36 cellular contexts compared by ENCODE assay signal in genomic region chr18:75433098-75433497, GRCh38. TPM values are rescaled to one million over a fixed set of nuclear protein-coding genes. Genes with fewer than 3 reads are reported as not detected.
"Had no signal": no experiment of that assay in that cellular context is flagged by ENCODE, and none has a peak within 500 bp of the region (broad histone marks: within the 10 kb centered on the region; RNA-seq: fewer than 3 reads in every experiment).

No MANE protein-coding gene starts in this region.

- H3K36me3 Mint-ChIP-seq: activated CD4-positive, alpha-beta memory T cell treated with anti-CD3 and anti-CD28 coated beads for 36 hours; activated naive CD4-positive, alpha-beta T cell treated with anti-CD3 and anti-CD28 coated beads, Interleukin-2, amount 10 ng/mL, durations not matched to agents 7 days and 5 days; activated naive CD8-positive, alpha-beta T cell treated with anti-CD3 and anti-CD28 coated beads, Interleukin-2, amount 10 ng/mL, durations not matched to agents 7 days and 5 days; brain; naive thymus-derived CD8-positive, alpha-beta T cell; stimulated activated memory B cell treated with anti-CD40 and anti-IgM and Interleukin-4, amounts not matched to agents 10 μg/mL and 1 μg/mL and 100 μg/mL, for 72 hours had no signal

- H3K27ac ChIP-seq: ascending aorta, cardiac muscle cell, colonic mucosa, neutrophil, right lobe of liver, tibial artery, upper lobe of right lung had no signal

- H3K4me1 ChIP-seq: ascending aorta, colonic mucosa, right lobe of liver, tibial artery, upper lobe of right lung had no signal

- ATAC-seq: naive thymus-derived CD8-positive, alpha-beta T cell; stimulated activated memory B cell treated with anti-CD40 and anti-IgM and Interleukin-4, amounts not matched to agents 10 μg/mL and 1 μg/mL and 100 μg/mL, for 72 hours; stimulated activated naive CD8-positive, alpha-beta T cell treated with anti-CD3 and anti-CD28 coated beads, Interleukin-15, amount 100 ng/mL, for 72 hours; upper lobe of right lung had no signal

- H3K9me3 ChIP-seq: ascending aorta, colonic mucosa, neutrophil, right lobe of liver, tibial artery, upper lobe of right lung had no signal

- H3K4me3 Mint-ChIP-seq: activated CD4-positive, alpha-beta memory T cell treated with anti-CD3 and anti-CD28 coated beads for 36 hours; activated naive CD4-positive, alpha-beta T cell treated with anti-CD3 and anti-CD28 coated beads, Interleukin-2, amount 10 ng/mL, durations not matched to agents 7 days and 5 days; activated naive CD8-positive, alpha-beta T cell treated with anti-CD3 and anti-CD28 coated beads, Interleukin-2, amount 10 ng/mL, durations not matched to agents 7 days and 5 days; activated T-helper 1 cell treated with anti-CD3 and anti-CD28 coated beads, Interleukin-12 subunit alpha, Interleukin-12 subunit beta, Interleukin-2, Interleukin-4 antibody, amounts not matched to agents 30 ng/mL and 10 ng/mL and 1 ng/mL, durations not matched to agents 14 hours and 24 hours and 36 hours; brain; naive thymus-derived CD8-positive, alpha-beta T cell; stimulated activated memory B cell treated with anti-CD40 and anti-IgM and Interleukin-4, amounts not matched to agents 10 μg/mL and 1 μg/mL and 100 μg/mL, for 72 hours; stimulated activated naive CD8-positive, alpha-beta T cell treated with anti-CD3 and anti-CD28 coated beads, Interleukin-15, amount 100 ng/mL, for 72 hours had no signal

- H3K4me1 Mint-ChIP-seq: activated naive CD4-positive, alpha-beta T cell treated with anti-CD3 and anti-CD28 coated beads, Interleukin-2, amount 10 ng/mL, durations not matched to agents 7 days and 5 days; activated naive CD8-positive, alpha-beta T cell treated with anti-CD3 and anti-CD28 coated beads, Interleukin-2, amount 10 ng/mL, durations not matched to agents 7 days and 5 days; brain; naive thymus-derived CD8-positive, alpha-beta T cell; stimulated activated memory B cell treated with anti-CD40 and anti-IgM and Interleukin-4, amounts not matched to agents 10 μg/mL and 1 μg/mL and 100 μg/mL, for 72 hours; stimulated activated naive CD8-positive, alpha-beta T cell treated with anti-CD3 and anti-CD28 coated beads, Interleukin-15, amount 100 ng/mL, for 72 hours had no signal

- DNase-seq: activated CD4-positive, alpha-beta memory T cell treated with anti-CD3 and anti-CD28 coated beads for 36 hours; activated CD4-positive, alpha-beta T cell treated with anti-CD3 and anti-CD28 coated beads for 4 hours; activated CD8-positive, alpha-beta memory T cell treated with anti-CD3 and anti-CD28 coated beads, Interleukin-2, amount 50 U/mL, for 4 hours; activated gamma-delta T cell; activated naive CD4-positive, alpha-beta T cell treated with anti-CD3 and anti-CD28 coated beads, Interleukin-2, amount 10 ng/mL, durations not matched to agents 7 days and 5 days; activated naive CD8-positive, alpha-beta T cell treated with anti-CD3 and anti-CD28 coated beads, Interleukin-2, amount 10 ng/mL, durations not matched to agents 7 days and 5 days; activated T-cell treated with anti-CD3 and anti-CD28 coated beads, Interleukin-2, amount 50 U/mL, for 1 hour; cerebellar nuclear complex; colonic mucosa; effector CD8-positive, alpha-beta T cell; erythroblast; head of caudate nucleus; hippocampal formation; islet precursor cell; naive thymus-derived CD8-positive, alpha-beta T cell; right lobe of liver; stimulated activated CD4-positive, alpha-beta T cell treated with anti-CD3 and anti-CD28 coated beads, Interleukin-4, amount 100 ng/mL, for 24 hours; stimulated activated naive CD8-positive, alpha-beta T cell treated with anti-CD3 and anti-CD28 coated beads, Interleukin-15, amount 100 ng/mL, for 72 hours; T-helper 1 cell; tibial artery; upper lobe of right lung had no signal

- H3K27me3 ChIP-seq: ascending aorta, cardiac muscle cell, colonic mucosa, right lobe of liver had no signal

- H3K36me3 ChIP-seq: ascending aorta, cardiac muscle cell, colonic mucosa, neutrophil, right lobe of liver, tibial artery, upper lobe of right lung had no signal

- H3K9me3 Mint-ChIP-seq: activated CD4-positive, alpha-beta memory T cell treated with anti-CD3 and anti-CD28 coated beads for 36 hours; activated naive CD4-positive, alpha-beta T cell treated with anti-CD3 and anti-CD28 coated beads, Interleukin-2, amount 10 ng/mL, durations not matched to agents 7 days and 5 days; activated naive CD8-positive, alpha-beta T cell treated with anti-CD3 and anti-CD28 coated beads, Interleukin-2, amount 10 ng/mL, durations not matched to agents 7 days and 5 days; activated T-helper 1 cell treated with anti-CD3 and anti-CD28 coated beads, Interleukin-12 subunit alpha, Interleukin-12 subunit beta, Interleukin-2, Interleukin-4 antibody, amounts not matched to agents 30 ng/mL and 10 ng/mL and 1 ng/mL, durations not matched to agents 14 hours and 24 hours and 36 hours; brain; naive thymus-derived CD8-positive, alpha-beta T cell; stimulated activated memory B cell treated with anti-CD40 and anti-IgM and Interleukin-4, amounts not matched to agents 10 μg/mL and 1 μg/mL and 100 μg/mL, for 72 hours; stimulated activated naive CD8-positive, alpha-beta T cell treated with anti-CD3 and anti-CD28 coated beads, Interleukin-15, amount 100 ng/mL, for 72 hours had no signal

- H3K4me3 ChIP-seq: ascending aorta, cardiac muscle cell, colonic mucosa, right lobe of liver, tibial artery, upper lobe of right lung had no signal

- H3K27ac Mint-ChIP-seq: activated CD4-positive, alpha-beta memory T cell treated with anti-CD3 and anti-CD28 coated beads for 36 hours; activated naive CD4-positive, alpha-beta T cell treated with anti-CD3 and anti-CD28 coated beads, Interleukin-2, amount 10 ng/mL, durations not matched to agents 7 days and 5 days; activated naive CD8-positive, alpha-beta T cell treated with anti-CD3 and anti-CD28 coated beads, Interleukin-2, amount 10 ng/mL, durations not matched to agents 7 days and 5 days; activated T-helper 1 cell treated with anti-CD3 and anti-CD28 coated beads, Interleukin-12 subunit alpha, Interleukin-12 subunit beta, Interleukin-2, Interleukin-4 antibody, amounts not matched to agents 30 ng/mL and 10 ng/mL and 1 ng/mL, durations not matched to agents 14 hours and 24 hours and 36 hours; brain; naive thymus-derived CD8-positive, alpha-beta T cell; stimulated activated memory B cell treated with anti-CD40 and anti-IgM and Interleukin-4, amounts not matched to agents 10 μg/mL and 1 μg/mL and 100 μg/mL, for 72 hours; stimulated activated naive CD8-positive, alpha-beta T cell treated with anti-CD3 and anti-CD28 coated beads, Interleukin-15, amount 100 ng/mL, for 72 hours had no signal

RNA-seq across cellular contexts. Expression of gene SMIM21, which starts 5.6 kb away (rescaled TPM):
- total RNA-seq: activated CD4-positive, alpha-beta memory T cell treated with anti-CD3 and anti-CD28 coated beads for 36 hours; activated CD8-positive, alpha-beta memory T cell treated with anti-CD3 and anti-CD28 coated beads for 36 hours; activated naive CD8-positive, alpha-beta T cell treated with anti-CD3 and anti-CD28 coated beads, Interleukin-2, amount 10 ng/mL, durations not matched to agents 7 days and 5 days; activated T-helper 1 cell treated with anti-CD3 and anti-CD28 coated beads, Interleukin-12 subunit alpha, Interleukin-12 subunit beta, Interleukin-2, Interleukin-4 antibody, amounts not matched to agents 30 ng/mL and 10 ng/mL and 1 ng/mL, durations not matched to agents 14 hours and 24 hours and 36 hours; ascending aorta; cardiac muscle cell; colonic mucosa; dermis microvascular lymphatic vessel endothelial cell; fibroblast of lung; fibroblast of villous mesenchyme; lower leg skin; naive thymus-derived CD8-positive, alpha-beta T cell; osteocyte; posterior vena cava; renal cortical epithelial cell; right lobe of liver; skeletal muscle tissue; upper lobe of right lung had no signal
- polyA plus RNA-seq: cardiac muscle cell; fibroblast of lung; naive thymus-derived CD8-positive, alpha-beta T cell had no signal
